Comparison of ENCODE assay signal across 9 cellular contexts in the genomic region with DNA sequence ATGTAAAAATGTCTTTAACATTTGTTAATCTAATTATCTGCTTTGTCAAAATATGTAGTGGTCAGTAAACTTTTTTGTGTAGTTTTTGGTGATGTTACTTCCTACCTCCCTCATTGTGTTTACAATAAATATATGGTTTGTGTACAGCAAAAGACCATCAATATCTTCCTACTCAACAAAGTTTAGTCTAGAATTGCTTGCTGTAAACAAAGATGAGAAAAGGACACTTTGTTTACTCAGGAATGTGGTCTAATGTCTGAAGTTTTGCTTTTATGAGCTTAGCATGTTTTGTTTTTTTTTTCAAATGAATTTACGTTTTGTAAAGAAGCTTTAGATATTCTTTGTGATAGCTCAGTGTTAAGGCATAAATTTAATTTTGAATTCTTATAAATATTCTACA.
"Had no signal": no experiment of that assay in that cellular context is flagged by ENCODE, and none has a peak within 500 bp of the region (broad histone marks: within the 10 kb centered on the region; RNA-seq: fewer than 3 reads in every experiment).

No MANE protein-coding gene starts in this region.

- FAIRE-seq: H1, H54 had no signal

- H3K4me1 ChIP-seq: HAP-1 had no signal

- H3K9ac ChIP-seq: GM23248 had no signal

- H3K27ac ChIP-seq: GM23248 had no signal

- H3K9me3 ChIP-seq: HAP-1 had no signal

- H2AFZ ChIP-seq: GM23248, GM23338 had no signal

- DNase-seq: GM23248, GOT3, H7, H9, HFFc6 had no signal

- H3K36me3 ChIP-seq: HAP-1 had no signal

- H3K4me2 ChIP-seq: GM23338 had no signal

- H3K4me3 ChIP-seq: GM23248, GM23338, HAP-1 had no signal
